In genomic region chr5:14250094-14250777, GRCh38 we compare ENCODE assay signal across 8 cellular contexts.
DNase-seq lines count a peak whose midpoint lies in the region; ATAC-seq and TF ChIP-seq lines count a peak whose summit lies in the region.

No MANE protein-coding gene starts in this region.

- H3K27me3 Mint-ChIP-seq in brain: no peaks in the 10 kb centered on the region

- peaks cover 5% of the 10 kb centered on the region for H3K36me3 Mint-ChIP-seq in brain

- peak overlapping the region; percentile 94 to 100 (median 99) for H3K27ac Mint-ChIP-seq in brain

- no peak for TF ChIP-seq CTCF in brain (conservative IDR thresholded peaks at IDR 0.05)

- H3K27ac ChIP-seq in subcutaneous abdominal adipose tissue (ENCODE audit: low read depth, low read length): peak overlapping the region; percentile 55

- H3K9me3 ChIP-seq in subcutaneous abdominal adipose tissue (ENCODE audit: control insufficient read depth in 5 of 5, low read length in 5 of 5): no peaks in the 10 kb centered on the region

- H3K9ac ChIP-seq in subcutaneous abdominal adipose tissue (ENCODE audit: low read length in 5 of 5): peak overlapping the region in 4 of 5 donors; percentile 40 to 65 (median 50)

- peak; percentile 82 for DNase-seq in NCI-H187 treated with DMSO at 0.1 percent for 48 hours (lab: John Stamatoyannopoulos, UW)
- DNase-seq in kidney glomerular epithelial cell (lab: John Stamatoyannopoulos, UW): peak; percentile 78
- no peak for DNase-seq in SW 1271 (lab: John Stamatoyannopoulos, UW)
- DNase-seq in LoVo (ENCODE audit: low spot score): no peak
- no peak for DNase-seq in COLO829 (ENCODE audit: low spot score)

- peak; percentile 26 for ATAC-seq in GM18502 (IDR thresholded peaks at IDR 0.05; ENCODE audit: poor library complexity, unreplicated experiment)

- peaks cover 0 to 4% (median 2%) of the 10 kb centered on the region in 5 experiments for H3K9me3 Mint-ChIP-seq in brain

- H3K4me3 ChIP-seq in subcutaneous abdominal adipose tissue (ENCODE audit: low read depth in 1 of 5, low read length in 5 of 5): peak overlapping the region; percentile 26 to 74 (median 45)

- peaks cover 85% of the 10 kb centered on the region for H3K4me1 Mint-ChIP-seq in brain

- H3K36me3 ChIP-seq in subcutaneous abdominal adipose tissue (ENCODE audit: control insufficient read depth in 5 of 5, insufficient read depth in 5 of 5, low read length in 5 of 5): no peaks in the 10 kb centered on the region

- H3K27me3 ChIP-seq in subcutaneous abdominal adipose tissue (ENCODE audit: control insufficient read depth in 5 of 5, insufficient read depth in 4 of 5, low read length in 5 of 5): no peaks in the 10 kb centered on the region

- H3K4me3 Mint-ChIP-seq in brain: peak overlapping the region; percentile 74 to 88 (median 77)

- H3K4me1 ChIP-seq in subcutaneous abdominal adipose tissue (ENCODE audit: control insufficient read depth in 5 of 5, insufficient read depth in 5 of 5, low read length in 5 of 5): peaks cover 0 to 62% (median 35%) of the 10 kb centered on the region in 5 donors

Comparison
In these comparisons a context has a peak if more than half of its experiments do, and no peak if none do; other contexts are left out.
1. DNase-seq: peak in NCI-H187 treated with DMSO at 0.1 percent for 48 hours (single experiment) and kidney glomerular epithelial cell (single experiment); none in SW 1271 (0 of 2), LoVo (single experiment) and COLO829 (single experiment).